In the genomic region with DNA sequence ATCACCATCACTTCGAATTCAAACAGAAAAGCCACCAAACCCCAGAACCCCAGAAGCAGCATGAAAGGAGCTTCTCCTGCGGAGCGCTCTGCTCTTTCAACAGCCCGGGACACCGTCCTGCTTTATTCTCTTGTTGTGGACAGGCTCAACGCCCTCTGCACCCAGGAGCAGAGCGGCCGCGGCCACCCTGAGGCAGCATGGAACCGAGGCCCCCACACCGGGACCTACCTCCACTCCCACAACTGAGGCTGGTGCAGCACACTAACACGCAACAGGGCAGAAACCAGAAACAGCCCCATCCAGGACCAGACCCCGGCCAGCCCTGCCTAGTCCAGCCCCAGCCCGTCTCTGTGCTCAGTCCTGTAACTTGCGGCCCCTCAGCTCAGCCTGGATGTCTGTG, we compare ENCODE assay signal across 27 cellular contexts. TPM values are rescaled to one million over a fixed set of nuclear protein-coding genes. Genes with fewer than 3 reads are reported as not detected.
DNase-seq lines count a peak whose midpoint lies in the region; ATAC-seq, FAIRE-seq and TF ChIP-seq lines count a peak whose summit lies in the region.
"Had no signal": no experiment of that assay in that cellular context is flagged by ENCODE, and none has a peak within 500 bp of the region (broad histone marks: within the 10 kb centered on the region; RNA-seq: fewer than 3 reads in every experiment).

No MANE protein-coding gene starts in this region.

- no peaks in the 10 kb centered on the region for H3K9me3 ChIP-seq in astrocyte (ENCODE audit: insufficient read depth, low read depth, low read length)
- H3K9me3 ChIP-seq: HAP-1, SJSA1 had no signal

- H3K27ac Mint-ChIP-seq in GM23338 = peak overlapping the region; percentile 65; the same call in 1 of the 2 replicates
- H3K27ac Mint-ChIP-seq in astrocyte (ENCODE audit: unreplicated experiment) = no peak overlapping the region
- H3K27ac Mint-ChIP-seq in glutamatergic neuron (ENCODE audit: unreplicated experiment) = peak overlapping the region; percentile 94
- peak overlapping the region; percentile 48 for H3K27ac Mint-ChIP-seq in progenitor cell of endocrine pancreas
- H3K27ac Mint-ChIP-seq: HFFc6 had no signal

- no peaks in the 10 kb centered on the region for H3K9me2 ChIP-seq in GM23338 (ENCODE audit: insufficient read depth)

- no peaks in the 10 kb centered on the region for H3K27me3 ChIP-seq in GM23338 (ENCODE audit: insufficient read depth)
- no peaks in the 10 kb centered on the region for H3K27me3 ChIP-seq in astrocyte (ENCODE audit: insufficient read depth, low read length)
- H3K27me3 ChIP-seq: SJSA1 had no signal

- no peak for FAIRE-seq in astrocyte (lab: Jason Lieb, UNC)
- FAIRE-seq: A204.1, G401.6, GM19239 had no signal

- H3K4me2 ChIP-seq in GM23338 (no peak overlapping the region), astrocyte (ENCODE audit: low read length) (no peak overlapping the region)
- H3K4me2 ChIP-seq: PC-9 had no signal

- H4K20me1 ChIP-seq in GM23338 (replicated peaks; ENCODE audit: insufficient read depth) (peaks cover 72% of the 10 kb centered on the region), astrocyte (ENCODE audit: insufficient read depth, low read length) (peaks cover 96% of the 10 kb centered on the region)

- H3K9me3 Mint-ChIP-seq in GM23338 (no peaks in the 10 kb centered on the region), astrocyte (ENCODE audit: unreplicated experiment) (no peaks in the 10 kb centered on the region), glutamatergic neuron (ENCODE audit: unreplicated experiment) (peaks cover 5% of the 10 kb centered on the region), progenitor cell of endocrine pancreas (ENCODE audit: low read depth) (no peaks in the 10 kb centered on the region)
- H3K9me3 Mint-ChIP-seq: CD4-positive, alpha-beta memory T cell; HFFc6; IgD-negative memory B cell had no signal

- TF ChIP-seq CTCF in GM23338 (conservative IDR thresholded peaks at IDR 0.05; ENCODE audit: low read depth in 2 of 2) (no peak), astrocyte (IDR thresholded peaks at IDR 0.05; ENCODE audit: insufficient read depth, low read depth, low read length) (no peak), glutamatergic neuron (IDR thresholded peaks at IDR 0.05; ENCODE audit: partially characterized antibody, unreplicated experiment) (no peak), progenitor cell of endocrine pancreas (IDR thresholded peaks at IDR 0.05; ENCODE audit: unreplicated experiment) (no peak), GM20000 (IDR thresholded peaks at IDR 0.05; ENCODE audit: extremely low read depth, missing control alignments) (no peak)

- H3K27ac ChIP-seq in GM23338 (ENCODE audit: low read depth) (peak overlapping the region; percentile 84; the same call in 1 of the 2 replicates), astrocyte (ENCODE audit: low read depth, low read length) (no peak overlapping the region)
- H3K27ac ChIP-seq: GM23248, PC-9, SJSA1 had no signal

- H2AFZ ChIP-seq in GM23338 (no peak overlapping the region), astrocyte (ENCODE audit: low read depth, low read length) (no peak overlapping the region)
- H2AFZ ChIP-seq: GM23248, PC-9 had no signal

- H3K27me3 Mint-ChIP-seq in GM23338 (ENCODE audit: insufficient read depth, low read depth, poor library complexity) = peaks cover 14% of the 10 kb centered on the region
- H3K27me3 Mint-ChIP-seq in astrocyte (ENCODE audit: low read depth, unreplicated experiment) = no peaks in the 10 kb centered on the region
- H3K27me3 Mint-ChIP-seq in glutamatergic neuron (ENCODE audit: unreplicated experiment) = peaks cover 5% of the 10 kb centered on the region
- no peaks in the 10 kb centered on the region for H3K27me3 Mint-ChIP-seq in progenitor cell of endocrine pancreas
- H3K27me3 Mint-ChIP-seq: CD4-positive, alpha-beta memory T cell; IgD-negative memory B cell had no signal

- H3K4me3 ChIP-seq in GM23338 (no peak overlapping the region), astrocyte (ENCODE audit: insufficient read depth, low read depth, low read length) (no peak overlapping the region)
- H3K4me3 ChIP-seq: GM23248, HAP-1, PC-9, SJSA1 had no signal

- H3K4me1 Mint-ChIP-seq in GM23338 (peaks cover 13% of the 10 kb centered on the region), astrocyte (ENCODE audit: low read depth, unreplicated experiment) (peaks cover 14% of the 10 kb centered on the region), glutamatergic neuron (ENCODE audit: low read depth, unreplicated experiment) (peaks cover 20% of the 10 kb centered on the region), progenitor cell of endocrine pancreas (ENCODE audit: low read depth) (peaks cover 5% of the 10 kb centered on the region)

- peaks cover 100% of the 10 kb centered on the region for H3K79me2 ChIP-seq in GM23338 (replicated peaks; ENCODE audit: insufficient read depth)
- H3K79me2 ChIP-seq in astrocyte (ENCODE audit: insufficient read depth, low read length) = peaks cover 98% of the 10 kb centered on the region

- H3K36me3 ChIP-seq in GM23338 (ENCODE audit: insufficient read depth) = peaks cover 4% of the 10 kb centered on the region; the same call in 1 of the 2 replicates
- H3K36me3 ChIP-seq in astrocyte (ENCODE audit: insufficient read depth, low read length) = peaks cover 4% of the 10 kb centered on the region

- H3K36me3 Mint-ChIP-seq in GM23338 (ENCODE audit: low read depth) = peaks cover 24% of the 10 kb centered on the region
- peaks cover 1% of the 10 kb centered on the region for H3K36me3 Mint-ChIP-seq in astrocyte (ENCODE audit: low read depth, unreplicated experiment)
- H3K36me3 Mint-ChIP-seq in glutamatergic neuron (ENCODE audit: unreplicated experiment) = no peaks in the 10 kb centered on the region
- peaks cover 2% of the 10 kb centered on the region for H3K36me3 Mint-ChIP-seq in progenitor cell of endocrine pancreas (ENCODE audit: insufficient read depth)
- H3K36me3 Mint-ChIP-seq: IgD-negative memory B cell had no signal

- DNase-seq in GM23338 (ENCODE audit: low spot score) = no peak
- no peak for DNase-seq in astrocyte (ENCODE audit: low read depth)
- DNase-seq in glutamatergic neuron = no peak
- DNase-seq in progenitor cell of endocrine pancreas (ENCODE audit: low spot score, unreplicated experiment) = no peak
- DNase-seq in effector CD8-positive, alpha-beta T cell (lab: John Stamatoyannopoulos, UW) = no peak
- DNase-seq in GM20000 (ENCODE audit: low spot score) = no peak
- DNase-seq: AML-193; C1 segment of cervical spinal cord; CD4-positive, alpha-beta memory T cell; COR-L47; GM23248; HFFc6; NCI-H1048; NCI-H1417; NCI-H1694; NCI-H2029 treated with DMSO at 0.1 percent for 48 hours; NCI-H2227 treated with DMSO at 0.1 percent for 48 hours; NCI-H526 treated with DMSO at 0.1 percent for 48 hours; PC-9; Right ventricle myocardium superior had no signal

- no peak overlapping the region for H3K4me3 Mint-ChIP-seq in GM23338
- H3K4me3 Mint-ChIP-seq in astrocyte (ENCODE audit: unreplicated experiment) = peak overlapping the region; percentile 14
- H3K4me3 Mint-ChIP-seq in glutamatergic neuron (ENCODE audit: unreplicated experiment) = peak overlapping the region; percentile 16
- no peak overlapping the region for H3K4me3 Mint-ChIP-seq in progenitor cell of endocrine pancreas (ENCODE audit: low read depth)
- H3K4me3 Mint-ChIP-seq: CD4-positive, alpha-beta memory T cell; HFFc6 had no signal

- no peak overlapping the region for H3K9ac ChIP-seq in astrocyte (ENCODE audit: low read length)
- H3K9ac ChIP-seq: GM23248 had no signal

- H3K4me1 ChIP-seq in GM23338 (ENCODE audit: insufficient read depth) = no peaks in the 10 kb centered on the region
- peaks cover 5% of the 10 kb centered on the region for H3K4me1 ChIP-seq in astrocyte (ENCODE audit: insufficient read depth, low read length)
- H3K4me1 ChIP-seq: HAP-1 had no signal

- ATAC-seq in GM23338 (no peak), GM19395 (IDR thresholded peaks at IDR 0.05; ENCODE audit: unreplicated experiment) (no peak)

- H3F3A ChIP-seq in GM23338 (replicated peaks; ENCODE audit: low read depth) = no peaks in the 10 kb centered on the region

TF ChIP-seq in GM23338, 12 proteins besides CTCF, POLR2A, EP300 and RAD21 (continues in another document):
- TF ChIP-seq NANOG (IDR thresholded peaks at IDR 0.05; ENCODE audit: borderline replicate concordance) = no peak
- TF ChIP-seq, protein P1, sequence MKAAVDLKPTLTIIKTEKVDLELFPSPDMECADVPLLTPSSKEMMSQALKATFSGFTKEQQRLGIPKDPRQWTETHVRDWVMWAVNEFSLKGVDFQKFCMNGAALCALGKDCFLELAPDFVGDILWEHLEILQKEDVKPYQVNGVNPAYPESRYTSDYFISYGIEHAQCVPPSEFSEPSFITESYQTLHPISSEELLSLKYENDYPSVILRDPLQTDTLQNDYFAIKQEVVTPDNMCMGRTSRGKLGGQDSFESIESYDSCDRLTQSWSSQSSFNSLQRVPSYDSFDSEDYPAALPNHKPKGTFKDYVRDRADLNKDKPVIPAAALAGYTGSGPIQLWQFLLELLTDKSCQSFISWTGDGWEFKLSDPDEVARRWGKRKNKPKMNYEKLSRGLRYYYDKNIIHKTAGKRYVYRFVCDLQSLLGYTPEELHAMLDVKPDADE (IDR thresholded peaks at IDR 0.05) = no peak
- no peak for TF ChIP-seq ZNF114 (CRISPR knock-in tag; IDR thresholded peaks at IDR 0.05)

RNA-seq across cellular contexts. Expression of a gene that starts 7.2 kb away (rescaled TPM):
- 205 and 236 TPM in 2 replicates for total RNA-seq in GM23338 (2014; rRNA removed; shearing (Covaris generic))
- polyA plus RNA-seq in GM23338 (2016; fragmentation: Nextera tagmentation; extraction: Ambion mirVana) = 101 and 117 TPM in 2 replicates
- 162 and 167 TPM in 2 replicates for total RNA-seq in astrocyte
- total RNA-seq in glutamatergic neuron (ENCODE audit: unreplicated experiment) = 133 TPM
- total RNA-seq in progenitor cell of endocrine pancreas = 123 and 131 TPM in 2 replicates

RNA-seq across cellular contexts. Expression of a gene that starts 19.5 kb away (rescaled TPM):
- 23.4 and 40.6 TPM in 2 replicates for total RNA-seq in GM23338 (2014; rRNA removed; shearing (Covaris generic))
- 25.5 and 31.0 TPM in 2 replicates for polyA plus RNA-seq in GM23338 (2016; fragmentation: Nextera tagmentation; extraction: Ambion mirVana)
- total RNA-seq in astrocyte = 21.7 and 25.6 TPM in 2 replicates
- total RNA-seq in glutamatergic neuron (ENCODE audit: unreplicated experiment) = 71.4 TPM
- 102 and 106 TPM in 2 replicates for total RNA-seq in progenitor cell of endocrine pancreas

RNA-seq across cellular contexts. Expression of a gene that starts 47.5 kb away (rescaled TPM):
- total RNA-seq in GM23338 (2014; rRNA removed; shearing (Covaris generic)) = 2.2 and 2.6 TPM in 2 replicates
- polyA plus RNA-seq in GM23338 (2016; fragmentation: Nextera tagmentation; extraction: Ambion mirVana) = 0.57 and 0.82 TPM in 2 replicates
- total RNA-seq in astrocyte (5.6 and 5.8 TPM in 2 replicates), glutamatergic neuron (ENCODE audit: unreplicated experiment) (10.6 TPM), progenitor cell of endocrine pancreas (15.9 and 16.5 TPM in 2 replicates)

RNA-seq across cellular contexts. Expression of a gene that starts 48.1 kb away (rescaled TPM):
- total RNA-seq in GM23338 (2014; rRNA removed; shearing (Covaris generic)) = 5.9 and 9.4 TPM in 2 replicates
- polyA plus RNA-seq in GM23338 (2016; fragmentation: Nextera tagmentation; extraction: Ambion mirVana) = 2.9 TPM in 2 replicates
- 45.3 and 47.2 TPM in 2 replicates for total RNA-seq in astrocyte
- 66.0 TPM for total RNA-seq in glutamatergic neuron (ENCODE audit: unreplicated experiment)
- 33.2 and 38.5 TPM in 2 replicates for total RNA-seq in progenitor cell of endocrine pancreas

Comparison
In these comparisons a context has a peak if more than half of its experiments do, and no peak if none do; other contexts are left out.
1. H3K4me3 Mint-ChIP-seq: peak in astrocyte (single experiment) and glutamatergic neuron (single experiment); none in GM23338 (single experiment) and progenitor cell of endocrine pancreas (single experiment).